In the genomic region with DNA sequence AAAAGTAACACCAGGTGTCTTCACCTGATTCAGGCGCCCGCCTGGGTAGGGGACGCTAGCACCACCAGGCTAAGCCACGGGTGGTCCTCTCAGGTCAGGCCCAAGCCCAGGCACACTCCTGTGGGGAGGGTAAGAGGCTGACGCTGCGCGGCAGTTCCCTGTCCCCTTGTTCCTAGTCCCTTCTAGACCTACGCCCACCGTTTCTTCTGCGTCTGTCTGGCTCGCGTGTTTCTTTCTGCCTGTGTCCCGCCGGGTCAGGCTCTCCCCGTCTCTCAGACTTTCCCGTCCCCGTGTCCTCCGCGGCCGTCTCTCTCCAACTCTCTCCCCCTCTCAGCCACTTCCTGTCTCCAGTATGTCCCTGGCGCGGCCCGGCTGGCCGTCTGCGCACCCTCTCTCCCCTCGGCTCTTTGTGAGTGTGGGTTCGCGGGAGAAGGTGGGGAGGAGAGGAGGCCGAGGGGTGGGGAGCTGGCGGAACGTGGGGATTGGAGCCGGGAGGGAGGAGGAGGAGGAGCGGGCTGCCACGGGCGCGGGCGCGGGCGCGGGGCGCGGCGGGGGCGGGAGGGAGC, we compare ENCODE assay signal across 8 cellular contexts. TPM values are rescaled to one million over a fixed set of nuclear protein-coding genes. Genes with fewer than 3 reads are reported as not detected.
DNase-seq lines count a peak whose midpoint lies in the region; ATAC-seq, FAIRE-seq and TF ChIP-seq lines count a peak whose summit lies in the region.

No MANE protein-coding gene starts in this region.

- intact Hi-C loops in head of caudate nucleus (cut with DNase I): loop anchor here (5.0 kb wide), 2 partner anchors 39 to 136 kb away; a partner anchor contains a TSS

- H3K4me3 Mint-ChIP-seq in activated naive CD8-positive, alpha-beta T cell treated with anti-CD3 and anti-CD28 coated beads, Interleukin-2, amount 50 U/mL, for 24 hours: peak overlapping the region; percentile 89

- ATAC-seq in HG03135 (IDR thresholded peaks at IDR 0.05; ENCODE audit: unreplicated experiment): peak; percentile 27
- peak; percentile 33 for ATAC-seq in activated naive CD8-positive, alpha-beta T cell treated with anti-CD3 and anti-CD28 coated beads, Interleukin-2, amount 50 U/mL, for 24 hours

- H3K4me1 Mint-ChIP-seq in activated naive CD8-positive, alpha-beta T cell treated with anti-CD3 and anti-CD28 coated beads, Interleukin-2, amount 50 U/mL, for 24 hours: peaks cover 32% of the 10 kb centered on the region

- peak overlapping the region; percentile 76 for H3K27ac Mint-ChIP-seq in activated naive CD8-positive, alpha-beta T cell treated with anti-CD3 and anti-CD28 coated beads, Interleukin-2, amount 50 U/mL, for 24 hours

- H3F3A ChIP-seq in OCI-LY1 (ENCODE audit: insufficient read depth, low read length): no peaks in the 10 kb centered on the region

- no peaks in the 10 kb centered on the region for H3K9me3 Mint-ChIP-seq in activated naive CD8-positive, alpha-beta T cell treated with anti-CD3 and anti-CD28 coated beads, Interleukin-2, amount 50 U/mL, for 24 hours

- no peaks in the 10 kb centered on the region for H3K9me2 ChIP-seq in OCI-LY1 (ENCODE audit: low read depth, low read length)

- no peak overlapping the region for H3K27ac ChIP-seq in OCI-LY1 (ENCODE audit: low read depth, low read length, poor library complexity, severe bottlenecking)

- DNase-seq in 8988T (peak; percentile 83), GM12892 (ENCODE audit: insufficient read length) (peak; percentile 57), head of caudate nucleus (peak in 38 of 42 donors; percentile 71 to 95 (median 86)), occipital lobe (lab: John Stamatoyannopoulos, UW) (peak; percentile 84), ureter (ENCODE audit: low spot score) (peak; percentile 93)
- DNase-seq in activated naive CD8-positive, alpha-beta T cell treated with anti-CD3 and anti-CD28 coated beads, Interleukin-2, amount 50 U/mL, for 24 hours: peak; percentile 58

- TF ChIP-seq CTCF in OCI-LY1 (IDR thresholded peaks at IDR 0.05; ENCODE audit: low read length): no peak

- no peak for TF ChIP-seq POLR2A in GM12892 (IDR thresholded peaks at IDR 0.05; ENCODE audit: low read depth, low read length)

- no peaks in the 10 kb centered on the region for H3K9me3 ChIP-seq in OCI-LY1 (ENCODE audit: low read length)

- H4K20me1 ChIP-seq in OCI-LY1 (ENCODE audit: insufficient read depth, low read length): no peaks in the 10 kb centered on the region

- H3K4me3 ChIP-seq in OCI-LY1 (ENCODE audit: low read depth, low read length, poor library complexity, severe bottlenecking): peak overlapping the region; percentile 74

- no peak overlapping the region; the same call in 1 of the 2 replicates for H2AFZ ChIP-seq in OCI-LY1 (ENCODE audit: low read length)

- peak overlapping the region; percentile 78 for H3K9ac ChIP-seq in OCI-LY1 (ENCODE audit: low read length)

- peaks cover 7% of the 10 kb centered on the region; the same call in 1 of the 2 replicates for H3K36me3 ChIP-seq in OCI-LY1 (ENCODE audit: insufficient read depth, low read length)

- H3K27me3 Mint-ChIP-seq in activated naive CD8-positive, alpha-beta T cell treated with anti-CD3 and anti-CD28 coated beads, Interleukin-2, amount 50 U/mL, for 24 hours: no peaks in the 10 kb centered on the region

- no peaks in the 10 kb centered on the region for H3K79me2 ChIP-seq in OCI-LY1 (ENCODE audit: insufficient read depth, low read length)

- peaks cover 4% of the 10 kb centered on the region for H3K36me3 Mint-ChIP-seq in activated naive CD8-positive, alpha-beta T cell treated with anti-CD3 and anti-CD28 coated beads, Interleukin-2, amount 50 U/mL, for 24 hours (ENCODE audit: low read depth)

- peak overlapping the region; percentile 99 for H3K4me2 ChIP-seq in OCI-LY1 (ENCODE audit: low read length)

- H3K27me3 ChIP-seq in OCI-LY1 (ENCODE audit: insufficient read depth, low read length): no peaks in the 10 kb centered on the region; the same call in 1 of the 2 replicates

- H3K4me1 ChIP-seq in OCI-LY1 (ENCODE audit: insufficient read depth, low read length, severe bottlenecking): peaks cover 7% of the 10 kb centered on the region

- no peak for FAIRE-seq in GM12892 (lab: Jason Lieb, UNC)

RNA-seq across cellular contexts. Expression of a gene that starts 3.1 kb away (rescaled TPM):
- polyA plus RNA-seq in GM12892 (2012; ENCODE audit: missing spikeins): 0.47 TPM
- 11.1 TPM for total RNA-seq in occipital lobe
- total RNA-seq in ureter: 198 TPM

RNA-seq across cellular contexts. Expression of a gene that starts 32.5 kb away (rescaled TPM):
- 14.1 TPM for polyA plus RNA-seq in GM12892 (2012; ENCODE audit: missing spikeins)
- total RNA-seq in occipital lobe (29.6 TPM), ureter (66.6 TPM)

RNA-seq across cellular contexts. Expression of a gene that starts 40.5 kb away (rescaled TPM):
- 390 TPM for polyA plus RNA-seq in GM12892 (2012; ENCODE audit: missing spikeins)
- total RNA-seq in occipital lobe: 1,381 TPM
- 474 TPM for total RNA-seq in ureter

RNA-seq across cellular contexts. Expression of a gene that starts 50.7 kb away (rescaled TPM):
- polyA plus RNA-seq in GM12892 (2012; ENCODE audit: missing spikeins): not detected
- total RNA-seq in occipital lobe: 6.2 TPM
- total RNA-seq in ureter: 133 TPM

RNA-seq across cellular contexts. Expression of a gene that starts 56.5 kb away (rescaled TPM):
- polyA plus RNA-seq in GM12892 (2012; ENCODE audit: missing spikeins): not detected
- not detected for total RNA-seq in occipital lobe
- 0.18 TPM for total RNA-seq in ureter

Comparison
In these comparisons a context has a peak if more than half of its experiments do, and no peak if none do; other contexts are left out.
1. RNA of a gene that starts 3.1 kb away (total RNA-seq): 198 TPM in ureter (single experiment); 11.1 TPM in occipital lobe (single experiment); every median in the first group is over 10 times any median in the second.
2. Peak in every context shown above with its lines, with median percentiles within 50 percentile points of each other: DNase-seq.